13 cellular contexts compared by ENCODE assay signal in the genomic region with DNA sequence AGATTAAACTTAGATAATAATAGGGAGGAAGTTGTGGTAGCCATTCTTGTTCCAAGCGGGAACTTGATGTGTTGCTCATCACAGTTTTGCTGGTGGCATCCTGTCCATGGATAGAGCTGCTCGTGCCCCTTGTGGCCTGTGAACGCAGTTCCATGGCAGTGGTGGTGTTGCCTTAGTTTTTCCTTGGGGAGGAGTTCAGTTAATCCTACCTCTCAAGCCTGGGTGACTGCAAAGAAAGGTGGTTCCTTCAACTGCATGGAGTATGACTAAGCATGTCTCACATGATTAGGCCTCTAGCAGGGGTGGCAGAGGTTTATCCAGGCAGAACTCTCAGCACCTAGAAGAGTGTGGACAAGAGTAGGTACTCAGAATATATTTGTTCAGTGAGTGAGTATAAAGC.
DNase-seq lines count a peak whose midpoint lies in the region; ATAC-seq and TF ChIP-seq lines count a peak whose summit lies in the region.
"Had no signal": no experiment of that assay in that cellular context is flagged by ENCODE, and none has a peak within 500 bp of the region (broad histone marks: within the 10 kb centered on the region; RNA-seq: fewer than 3 reads in every experiment).

No MANE protein-coding gene starts in this region.

- H3K27me3 Mint-ChIP-seq in WTC11 (ENCODE audit: low read depth) (no peaks in the 10 kb centered on the region), glutamatergic neuron (ENCODE audit: unreplicated experiment) (no peaks in the 10 kb centered on the region)

- no peaks in the 10 kb centered on the region for H3K36me3 ChIP-seq in H7 (replicated peaks; ENCODE audit: control insufficient read depth, insufficient read depth, low read length)

- H3K4me1 Mint-ChIP-seq in WTC11 (peaks cover 2% of the 10 kb centered on the region; the same call in 1 of the 2 replicates), glutamatergic neuron (ENCODE audit: low read depth, unreplicated experiment) (peaks cover 2% of the 10 kb centered on the region)

- intact Hi-C loops in Right ventricle myocardium superior (cut with DNase I): no loop called here

- DNase-seq in A172 (ENCODE audit: low spot score): peak; percentile 70
- DNase-seq in H7: peak; percentile 7
- DNase-seq in WTC11 (ENCODE audit: low spot score): no peak
- DNase-seq in glomerular visceral epithelial cell (ENCODE audit: extremely low spot score): peak; percentile 89
- DNase-seq in Right ventricle myocardium superior: no peak
- DNase-seq in GOT3 (lab: John Stamatoyannopoulos, UW): no peak
- DNase-seq in CD1c-positive myeloid dendritic cell (ENCODE audit: extremely low spot score): no peak
- DNase-seq in glutamatergic neuron: no peak
- DNase-seq: heart left ventricle, NCI-H187, retina had no signal

- no peak for TF ChIP-seq CTCF in WTC11 (IDR thresholded peaks at IDR 0.05)
- TF ChIP-seq CTCF in glutamatergic neuron (IDR thresholded peaks at IDR 0.05; ENCODE audit: partially characterized antibody, unreplicated experiment): no peak

- no peaks in the 10 kb centered on the region for H3K27me3 ChIP-seq in H7 (ENCODE audit: control insufficient read depth, insufficient read depth, low read length)
- H3K27me3 ChIP-seq: heart left ventricle, upper lobe of left lung had no signal

- ATAC-seq in WTC11 (peak; percentile 77), Right ventricle myocardium superior (ENCODE audit: poor library complexity) (no peak)

- H3K4me3 ChIP-seq in H7 (ENCODE audit: insufficient read depth, low read depth, low read length): no peak overlapping the region
- H3K4me3 ChIP-seq: heart left ventricle, upper lobe of left lung had no signal

- no peak overlapping the region for H3K4me3 Mint-ChIP-seq in WTC11
- no peak overlapping the region for H3K4me3 Mint-ChIP-seq in glutamatergic neuron (ENCODE audit: unreplicated experiment)
- H3K4me3 Mint-ChIP-seq: activated T-helper 1 cell treated with anti-CD3 and anti-CD28 coated beads, Interleukin-12 subunit alpha, Interleukin-12 subunit beta, Interleukin-2, Interleukin-4 antibody, amounts not matched to agents 30 ng/mL and 10 ng/mL and 1 ng/mL, durations not matched to agents 14 hours and 24 hours and 36 hours had no signal

- no peak overlapping the region; the same call in 1 of the 2 replicates for H3K27ac Mint-ChIP-seq in WTC11
- H3K27ac Mint-ChIP-seq in glutamatergic neuron (ENCODE audit: unreplicated experiment): no peak overlapping the region
- H3K27ac Mint-ChIP-seq: activated T-helper 1 cell treated with anti-CD3 and anti-CD28 coated beads, Interleukin-12 subunit alpha, Interleukin-12 subunit beta, Interleukin-2, Interleukin-4 antibody, amounts not matched to agents 30 ng/mL and 10 ng/mL and 1 ng/mL, durations not matched to agents 14 hours and 24 hours and 36 hours had no signal

- POLR2A ChIA-PET in WTC11 (lab: Charles Lee): no interaction called here

- CTCF ChIA-PET in WTC11 (lab: Charles Lee): interaction anchor here (0.9 to 1.5 kb wide), 3 partner anchors 38 to 42 kb away, joined by 3 to 4 read pairs (median 3); no protein-coding TSS in a partner anchor

- H3K9me3 Mint-ChIP-seq in WTC11 (no peaks in the 10 kb centered on the region), glutamatergic neuron (ENCODE audit: unreplicated experiment) (no peaks in the 10 kb centered on the region)
- H3K9me3 Mint-ChIP-seq: activated T-helper 1 cell treated with anti-CD3 and anti-CD28 coated beads, Interleukin-12 subunit alpha, Interleukin-12 subunit beta, Interleukin-2, Interleukin-4 antibody, amounts not matched to agents 30 ng/mL and 10 ng/mL and 1 ng/mL, durations not matched to agents 14 hours and 24 hours and 36 hours had no signal

- peaks cover 17% of the 10 kb centered on the region for H3K36me3 Mint-ChIP-seq in WTC11
- no peaks in the 10 kb centered on the region for H3K36me3 Mint-ChIP-seq in glutamatergic neuron (ENCODE audit: unreplicated experiment)

TF ChIP-seq in WTC11, 78 proteins besides CTCF, POLR2A, EP300 and RAD21:
- TF ChIP-seq, protein P1, sequence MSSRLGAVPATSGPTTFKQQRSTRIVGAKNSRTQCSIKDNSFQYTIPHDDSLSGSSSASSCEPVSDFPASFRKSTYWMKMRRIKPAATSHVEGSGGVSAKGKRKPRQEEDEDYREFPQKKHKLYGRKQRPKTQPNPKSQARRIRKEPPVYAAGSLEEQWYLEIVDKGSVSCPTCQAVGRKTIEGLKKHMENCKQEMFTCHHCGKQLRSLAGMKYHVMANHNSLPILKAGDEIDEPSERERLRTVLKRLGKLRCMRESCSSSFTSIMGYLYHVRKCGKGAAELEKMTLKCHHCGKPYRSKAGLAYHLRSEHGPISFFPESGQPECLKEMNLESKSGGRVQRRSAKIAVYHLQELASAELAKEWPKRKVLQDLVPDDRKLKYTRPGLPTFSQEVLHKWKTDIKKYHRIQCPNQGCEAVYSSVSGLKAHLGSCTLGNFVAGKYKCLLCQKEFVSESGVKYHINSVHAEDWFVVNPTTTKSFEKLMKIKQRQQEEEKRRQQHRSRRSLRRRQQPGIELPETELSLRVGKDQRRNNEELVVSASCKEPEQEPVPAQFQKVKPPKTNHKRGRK (CRISPR knock-in tag; IDR thresholded peaks at IDR 0.05; ENCODE audit: borderline replicate concordance): no peak
- TF ChIP-seq EMX1 (CRISPR knock-in tag; IDR thresholded peaks at IDR 0.05) (no peak), NR2C2 (CRISPR knock-in tag; IDR thresholded peaks at IDR 0.05) (no peak), OVOL2 (CRISPR knock-in tag; IDR thresholded peaks at IDR 0.05; ENCODE audit: borderline replicate concordance) (no peak), SOX15 (CRISPR knock-in tag; IDR thresholded peaks at IDR 0.05) (no peak), ZNF416 (CRISPR knock-in tag; IDR thresholded peaks at IDR 0.05) (no peak), ERG (CRISPR knock-in tag; IDR thresholded peaks at IDR 0.05) (no peak), SMAD3 (CRISPR knock-in tag; IDR thresholded peaks at IDR 0.05; ENCODE audit: borderline replicate concordance) (no peak), TEAD1 (CRISPR knock-in tag; IDR thresholded peaks at IDR 0.05) (no peak), E2F4 (CRISPR knock-in tag; IDR thresholded peaks at IDR 0.05; ENCODE audit: borderline replicate concordance, low read depth) (no peak), E2F1 (CRISPR knock-in tag; IDR thresholded peaks at IDR 0.05) (no peak)
- TF ChIP-seq, protein P2, sequence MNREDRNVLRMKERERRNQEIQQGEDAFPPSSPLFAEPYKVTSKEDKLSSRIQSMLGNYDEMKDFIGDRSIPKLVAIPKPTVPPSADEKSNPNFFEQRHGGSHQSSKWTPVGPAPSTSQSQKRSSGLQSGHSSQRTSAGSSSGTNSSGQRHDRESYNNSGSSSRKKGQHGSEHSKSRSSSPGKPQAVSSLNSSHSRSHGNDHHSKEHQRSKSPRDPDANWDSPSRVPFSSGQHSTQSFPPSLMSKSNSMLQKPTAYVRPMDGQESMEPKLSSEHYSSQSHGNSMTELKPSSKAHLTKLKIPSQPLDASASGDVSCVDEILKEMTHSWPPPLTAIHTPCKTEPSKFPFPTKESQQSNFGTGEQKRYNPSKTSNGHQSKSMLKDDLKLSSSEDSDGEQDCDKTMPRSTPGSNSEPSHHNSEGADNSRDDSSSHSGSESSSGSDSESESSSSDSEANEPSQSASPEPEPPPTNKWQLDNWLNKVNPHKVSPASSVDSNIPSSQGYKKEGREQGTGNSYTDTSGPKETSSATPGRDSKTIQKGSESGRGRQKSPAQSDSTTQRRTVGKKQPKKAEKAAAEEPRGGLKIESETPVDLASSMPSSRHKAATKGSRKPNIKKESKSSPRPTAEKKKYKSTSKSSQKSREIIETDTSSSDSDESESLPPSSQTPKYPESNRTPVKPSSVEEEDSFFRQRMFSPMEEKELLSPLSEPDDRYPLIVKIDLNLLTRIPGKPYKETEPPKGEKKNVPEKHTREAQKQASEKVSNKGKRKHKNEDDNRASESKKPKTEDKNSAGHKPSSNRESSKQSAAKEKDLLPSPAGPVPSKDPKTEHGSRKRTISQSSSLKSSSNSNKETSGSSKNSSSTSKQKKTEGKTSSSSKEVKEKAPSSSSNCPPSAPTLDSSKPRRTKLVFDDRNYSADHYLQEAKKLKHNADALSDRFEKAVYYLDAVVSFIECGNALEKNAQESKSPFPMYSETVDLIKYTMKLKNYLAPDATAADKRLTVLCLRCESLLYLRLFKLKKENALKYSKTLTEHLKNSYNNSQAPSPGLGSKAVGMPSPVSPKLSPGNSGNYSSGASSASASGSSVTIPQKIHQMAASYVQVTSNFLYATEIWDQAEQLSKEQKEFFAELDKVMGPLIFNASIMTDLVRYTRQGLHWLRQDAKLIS (CRISPR knock-in tag; IDR thresholded peaks at IDR 0.05; ENCODE audit: borderline replicate concordance): no peak

Comparison
In these comparisons a context has a peak if more than half of its experiments do, and no peak if none do; other contexts are left out.
1. DNase-seq: peak in A172 (single experiment), H7 (single experiment) and glomerular visceral epithelial cell (single experiment); none in WTC11 (single experiment), Right ventricle myocardium superior (single experiment), GOT3 (single experiment), CD1c-positive myeloid dendritic cell (single experiment) and glutamatergic neuron (single experiment).